In the genomic region with DNA sequence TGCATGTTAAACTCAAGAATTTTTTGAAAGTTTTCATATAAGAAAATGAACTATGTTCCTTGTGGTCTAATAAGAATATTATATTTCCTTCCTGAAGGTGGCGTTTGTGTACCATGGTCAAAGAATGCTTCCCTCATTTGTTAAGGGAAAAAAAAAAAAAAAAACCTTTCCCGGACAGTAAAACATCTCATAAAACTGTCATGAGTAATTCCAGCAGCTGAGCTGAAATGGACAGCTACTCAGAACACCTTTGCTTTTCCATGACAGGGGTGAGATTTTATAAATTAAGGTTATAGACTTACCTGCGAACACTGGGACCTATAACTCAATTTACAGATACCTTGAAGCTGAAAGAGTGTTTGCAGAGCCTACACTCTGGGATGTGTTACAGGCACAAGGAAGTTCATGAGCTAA, we compare ENCODE assay signal across 8 cellular contexts.
DNase-seq lines count a peak whose midpoint lies in the region; TF ChIP-seq lines count a peak whose summit lies in the region.
"Had no signal": no experiment of that assay in that cellular context is flagged by ENCODE, and none has a peak within 500 bp of the region (broad histone marks: within the 10 kb centered on the region; RNA-seq: fewer than 3 reads in every experiment).

No MANE protein-coding gene starts in this region.

- H3K9ac ChIP-seq in mesendoderm (ENCODE audit: low read length), result no peak overlapping the region
- H3K9ac ChIP-seq in neuronal stem cell (ENCODE audit: low read depth, low read length, poor library complexity), result no peak overlapping the region

- H4K91ac ChIP-seq in neuronal stem cell (ENCODE audit: low read depth, low read length, poor library complexity), result no peak overlapping the region

- peak; percentile 20 for DNase-seq in NCI-H2171 treated with DMSO at 0.1 percent for 48 hours (lab: John Stamatoyannopoulos, UW)
- no peak for DNase-seq in chondrocyte (ENCODE audit: low spot score)
- DNase-seq in mesendoderm, result peak; percentile 38
- no peak for DNase-seq in central memory CD4-positive, alpha-beta T cell
- no peak for DNase-seq in neuronal stem cell (ENCODE audit: low spot score)
- DNase-seq in activated CD4-positive, CD25-positive, alpha-beta regulatory T cell treated with anti-CD3 and anti-CD28 coated beads, Interleukin-2, amount 50 U/mL, for 72 hours, result no peak
- DNase-seq: activated B cell treated with CpG ODN at 0.5 μM for 24 hours had no signal

- no peak overlapping the region for H3K56ac ChIP-seq in mesendoderm (ENCODE audit: low read length)

- H2AK5ac ChIP-seq in mesendoderm (ENCODE audit: low read length) (no peak overlapping the region), neuronal stem cell (ENCODE audit: low read depth, low read length) (no peak overlapping the region)

- H3K4me2 ChIP-seq in mesendoderm (ENCODE audit: low read length), result no peak overlapping the region
- no peak overlapping the region for H3K4me2 ChIP-seq in neuronal stem cell (ENCODE audit: insufficient read depth, low read length, poor library complexity, severe bottlenecking)

- no peak overlapping the region for H3K4me3 Mint-ChIP-seq in chondrocyte (ENCODE audit: unreplicated experiment)
- H3K4me3 Mint-ChIP-seq: activated B cell treated with CpG ODN at 0.5 μM for 24 hours had no signal

- H3K23ac ChIP-seq in mesendoderm (ENCODE audit: low read length) (no peak overlapping the region), neuronal stem cell (ENCODE audit: low read depth, low read length, poor library complexity) (no peak overlapping the region)

- H4K8ac ChIP-seq in mesendoderm (ENCODE audit: low read depth, low read length), result no peak overlapping the region
- no peak overlapping the region for H4K8ac ChIP-seq in neuronal stem cell (ENCODE audit: low read depth, low read length)

- no peak overlapping the region for H3K27ac Mint-ChIP-seq in chondrocyte (ENCODE audit: unreplicated experiment)
- H3K27ac Mint-ChIP-seq: activated B cell treated with CpG ODN at 0.5 μM for 24 hours had no signal

- no peaks in the 10 kb centered on the region for H3K4me1 Mint-ChIP-seq in chondrocyte (ENCODE audit: low read depth)

- peaks cover 29% of the 10 kb centered on the region for H3K27me3 Mint-ChIP-seq in chondrocyte (ENCODE audit: low read depth)

- no peak overlapping the region for H2BK5ac ChIP-seq in mesendoderm (ENCODE audit: low read length)
- H2BK5ac ChIP-seq in neuronal stem cell (ENCODE audit: low read length), result no peak overlapping the region

- H2BK15ac ChIP-seq in mesendoderm (replicated peaks; ENCODE audit: low read depth), result no peak overlapping the region
- no peak overlapping the region for H2BK15ac ChIP-seq in neuronal stem cell (ENCODE audit: low read length)

- TF ChIP-seq CTCF in GM12873 (IDR thresholded peaks at IDR 0.05; ENCODE audit: insufficient read depth, low read depth, low read length, missing control alignments) (peak; percentile 37), chondrocyte (IDR thresholded peaks at IDR 0.05) (peak; percentile 88)

- H3K27ac ChIP-seq in mesendoderm (ENCODE audit: low read depth, low read length) (no peak overlapping the region), neuronal stem cell (replicated peaks; ENCODE audit: low read length) (no peak overlapping the region)

- no peaks in the 10 kb centered on the region for H3K9me3 ChIP-seq in neuronal stem cell (replicated peaks in 1 of 2; ENCODE audit: control insufficient read depth in 2 of 2, insufficient read depth in 1 of 2, low read depth in 1 of 2, low read length in 2 of 2)

- H3K4ac ChIP-seq in mesendoderm (ENCODE audit: low read depth, low read length) (no peak overlapping the region), neuronal stem cell (ENCODE audit: low read length) (no peak overlapping the region)

- WGBS in mesendoderm (ENCODE audit: extremely low coverage, insufficient coverage, low lambda C conversion rate), result no CpG with 5 or more reads among the region's 3 CpGs
- WGBS in neuronal stem cell (ENCODE audit: extremely low coverage in 2 of 2, insufficient read length in 2 of 2, insufficient replicate concordance in 1 of 2), 2 donors, result no CpG with 5 or more reads among the region's 3 CpGs

- H3K36me3 ChIP-seq in mesendoderm (ENCODE audit: control insufficient read depth, insufficient read depth, low read length) (no peaks in the 10 kb centered on the region), neuronal stem cell (replicated peaks in 1 of 2; ENCODE audit: control insufficient read depth in 2 of 2, insufficient read depth in 2 of 2, low read length in 2 of 2) (no peaks in the 10 kb centered on the region)

- H3K4me3 ChIP-seq in mesendoderm (ENCODE audit: low read length) (no peak overlapping the region), neuronal stem cell (ENCODE audit: low read length in 2 of 2) (no peak overlapping the region)

- no peak overlapping the region for H2AFZ ChIP-seq in neuronal stem cell (ENCODE audit: low read length)

- no peak overlapping the region for H2BK12ac ChIP-seq in neuronal stem cell (ENCODE audit: low read length)

- H3K36me3 Mint-ChIP-seq in chondrocyte (ENCODE audit: low read depth), result no peaks in the 10 kb centered on the region

- H3K79me1 ChIP-seq in mesendoderm (ENCODE audit: low read length) (no peaks in the 10 kb centered on the region), neuronal stem cell (ENCODE audit: low read depth, low read length) (no peaks in the 10 kb centered on the region)

- no peak overlapping the region for H3K18ac ChIP-seq in mesendoderm (ENCODE audit: low read length)
- no peak overlapping the region for H3K18ac ChIP-seq in neuronal stem cell (ENCODE audit: low read length)

- H3K27me3 ChIP-seq in mesendoderm (ENCODE audit: insufficient read depth, low read length, poor library complexity) (peaks cover 2% of the 10 kb centered on the region), neuronal stem cell (ENCODE audit: control insufficient read depth in 3 of 3, insufficient read depth in 3 of 3, low read depth in 1 of 3, low read length in 3 of 3) (peaks cover 0 to 4% (median 0%) of the 10 kb centered on the region in 3 experiments)

- H3K9me3 Mint-ChIP-seq in chondrocyte (ENCODE audit: low read depth), result peaks cover 2% of the 10 kb centered on the region

- no peaks in the 10 kb centered on the region for H3K79me2 ChIP-seq in mesendoderm (ENCODE audit: control insufficient read depth, insufficient read depth, low read length)

- peak overlapping the region; percentile 12 for H2BK120ac ChIP-seq in mesendoderm (ENCODE audit: low read depth, low read length)
- H2BK120ac ChIP-seq in neuronal stem cell (ENCODE audit: low read depth, low read length), result no peak overlapping the region

- H3K14ac ChIP-seq in neuronal stem cell (ENCODE audit: low read length), result no peak overlapping the region

- H3K4me1 ChIP-seq in mesendoderm (ENCODE audit: control insufficient read depth, low read depth, low read length) (peaks cover 20% of the 10 kb centered on the region), neuronal stem cell (ENCODE audit: control insufficient read depth in 2 of 2, insufficient read depth in 1 of 2, low read depth in 1 of 2, low read length in 2 of 2) (peaks cover 0 to 8% of the 10 kb centered on the region in 2 donors)

- H4K5ac ChIP-seq in mesendoderm (ENCODE audit: low read length), result no peak overlapping the region

Comparison
In these comparisons a context has a peak if more than half of its experiments do, and no peak if none do; other contexts are left out.
1. DNase-seq: peak in NCI-H2171 treated with DMSO at 0.1 percent for 48 hours (single experiment) and mesendoderm (single experiment); none in chondrocyte (single experiment), central memory CD4-positive, alpha-beta T cell (single experiment), neuronal stem cell (single experiment) and activated CD4-positive, CD25-positive, alpha-beta regulatory T cell treated with anti-CD3 and anti-CD28 coated beads, Interleukin-2, amount 50 U/mL, for 72 hours (single experiment).